In genomic region chr3:23859012-23859743, GRCh38 we compare ENCODE assay signal across 10 cellular contexts. TPM values are rescaled to one million over a fixed set of nuclear protein-coding genes. Genes with fewer than 3 reads are reported as not detected.
DNase-seq lines count a peak whose midpoint lies in the region; ATAC-seq and TF ChIP-seq lines count a peak whose summit lies in the region.
"Had no signal": no experiment of that assay in that cellular context is flagged by ENCODE, and none has a peak within 500 bp of the region (broad histone marks: within the 10 kb centered on the region; RNA-seq: fewer than 3 reads in every experiment).

No MANE protein-coding gene starts in this region.

- no peaks in the 10 kb centered on the region for H3K36me3 ChIP-seq in WERI-Rb-1
- H3K36me3 ChIP-seq: colonic mucosa had no signal

- no peak overlapping the region for H3K4me3 ChIP-seq in WERI-Rb-1 (ENCODE audit: low read depth, low read length)
- no peak overlapping the region for H3K4me3 ChIP-seq in right cardiac atrium (ENCODE audit: low read length)
- H3K4me3 ChIP-seq: colonic mucosa had no signal

- peaks cover 7% of the 10 kb centered on the region for H3K4me1 ChIP-seq in right cardiac atrium (ENCODE audit: control insufficient read depth, insufficient read depth, low read length)
- H3K4me1 ChIP-seq: colonic mucosa had no signal

- DNase-seq in SIG-M5 treated with dmso at 0.1 percent for 504 hours (lab: John Stamatoyannopoulos, UW; ENCODE audit: unreplicated experiment) = peak; percentile 19
- DNase-seq in SIG-M5 (lab: John Stamatoyannopoulos, UW) = no peak
- peak; percentile 15 for DNase-seq in WERI-Rb-1
- DNase-seq in right cardiac atrium = no peak
- no peak for DNase-seq in HuH-7.5 (ENCODE audit: low spot score)
- DNase-seq in iPS-NIHi7 (ENCODE audit: extremely low spot score) = no peak
- DNase-seq: activated CD4-positive, alpha-beta T cell treated with anti-CD3 and anti-CD28 coated beads for 4 hours; colonic mucosa had no signal

- TF ChIP-seq CTCF in WERI-Rb-1 (IDR thresholded peaks at IDR 0.05; ENCODE audit: low read depth, low read length) = no peak

- H3K27me3 ChIP-seq in WERI-Rb-1 (ENCODE audit: insufficient read depth, low read depth, severe bottlenecking) (no peaks in the 10 kb centered on the region), right cardiac atrium (ENCODE audit: control insufficient read depth, insufficient read depth) (no peaks in the 10 kb centered on the region)
- H3K27me3 ChIP-seq: colonic mucosa had no signal

- no peak for TF ChIP-seq POLR2A in GM18505 (IDR thresholded peaks at IDR 0.05; ENCODE audit: borderline replicate concordance, extremely low read depth, insufficient read depth, insufficient read length)

- ATAC-seq in right cardiac atrium = peak; percentile 69 to 73
- no peak for ATAC-seq in GM18505 (IDR thresholded peaks at IDR 0.05; ENCODE audit: unreplicated experiment)

- 8% methylated on average over 1 of the region's 1 CpG for WGBS in right cardiac atrium

- intact Hi-C loops in right cardiac atrium (cut with DNase I) = no loop called here

- no peaks in the 10 kb centered on the region for H3K9me3 ChIP-seq in WERI-Rb-1 (ENCODE audit: severe bottlenecking)
- H3K9me3 ChIP-seq in right cardiac atrium (ENCODE audit: control insufficient read depth, low read length) = no peaks in the 10 kb centered on the region
- H3K9me3 ChIP-seq: colonic mucosa had no signal

- no peak overlapping the region for H3K27ac ChIP-seq in WERI-Rb-1
- no peak overlapping the region for H3K27ac ChIP-seq in right cardiac atrium (ENCODE audit: low read length)
- peak overlapping the region; percentile 61 for H3K27ac ChIP-seq in temporal lobe (ENCODE audit: low read depth, low read length)
- H3K27ac ChIP-seq: colonic mucosa had no signal

RNA-seq across cellular contexts. Expression of gene UBE2E1, which starts 53.4 kb away (rescaled TPM):
- total RNA-seq in right cardiac atrium = 10 to 100 TPM; 47.9 to 64.4 (median 53.0) TPM
- 51.8 TPM for polyA plus RNA-seq in right cardiac atrium
- 89.5 TPM for total RNA-seq in temporal lobe

RNA-seq across cellular contexts. Expression of gene NKIRAS1, which starts 57.6 kb away (rescaled TPM):
- total RNA-seq in right cardiac atrium = 10 to 100 TPM; 17.2 to 19.1 (median 17.6) TPM
- polyA plus RNA-seq in right cardiac atrium = 15.1 TPM
- 34.2 TPM for total RNA-seq in temporal lobe

RNA-seq across cellular contexts. Expression of gene RPL15, which starts 57.8 kb away (rescaled TPM):
- total RNA-seq in right cardiac atrium (1,000 to 10,000 TPM; 1,027 to 1,202 (median 1,105) TPM), temporal lobe (1,999 TPM)
- 1,547 TPM for polyA plus RNA-seq in right cardiac atrium

Comparison
In these comparisons a context has a peak if more than half of its experiments do, and no peak if none do; other contexts are left out.
1. DNase-seq: peak in SIG-M5 treated with dmso at 0.1 percent for 504 hours (single experiment) and WERI-Rb-1 (single experiment); none in SIG-M5 (single experiment), right cardiac atrium (0 of 3), HuH-7.5 (single experiment) and iPS-NIHi7 (single experiment).